28 cellular contexts compared by ENCODE assay signal in genomic region chr16:6207124-6207523, GRCh38.
"Had no signal": no experiment of that assay in that cellular context is flagged by ENCODE, and none has a peak within 500 bp of the region (broad histone marks: within the 10 kb centered on the region; RNA-seq: fewer than 3 reads in every experiment).

No MANE protein-coding gene starts in this region.

- H3K36me3 ChIP-seq: colonic mucosa, esophagus squamous epithelium, gastrocnemius medialis, heart right ventricle, left lung, lower lobe of right lung had no signal

- H3K36me3 Mint-ChIP-seq: immature natural killer cell; naive thymus-derived CD4-positive, alpha-beta T cell had no signal

- H3K4me1 Mint-ChIP-seq: immature natural killer cell; naive thymus-derived CD4-positive, alpha-beta T cell had no signal

- H3K27me3 ChIP-seq: colonic mucosa, esophagus squamous epithelium, gastrocnemius medialis, heart right ventricle, left lung had no signal

- H3K9me3 ChIP-seq: colonic mucosa, esophagus squamous epithelium, gastrocnemius medialis, left lung, lower lobe of right lung had no signal

- DNase-seq: colonic mucosa; cortex of kidney; effector CD8-positive, alpha-beta T cell; effector memory CD8-positive, alpha-beta T cell; endodermal cell; erythroblast; esophagus squamous epithelium; foreskin fibroblast; foreskin melanocyte; gastrocnemius medialis; glutamatergic neuron; head of caudate nucleus; heart right ventricle; hippocampal formation; immature natural killer cell; left cardiac atrium; left lung; left ventricle myocardium superior; lower lobe of right lung; mesenchymal stem cell; midbrain; naive thymus-derived CD4-positive, alpha-beta T cell had no signal

- H3K27ac Mint-ChIP-seq: dendritic cell treated with granulocyte-macrophage colony-stimulating factor and Interleukin-4, amounts not matched to agents 40 ng/mL and 50 ng/mL, for 4 days; effector memory CD8-positive, alpha-beta T cell; endodermal cell; immature natural killer cell; naive thymus-derived CD4-positive, alpha-beta T cell had no signal

- H3K4me1 ChIP-seq: colonic mucosa, esophagus squamous epithelium, gastrocnemius medialis, heart right ventricle, left lung, lower lobe of right lung had no signal

- FAIRE-seq: endometrium, islet of Langerhans, keratinocyte had no signal

- H3K9me3 Mint-ChIP-seq: dendritic cell treated with granulocyte-macrophage colony-stimulating factor and Interleukin-4, amounts not matched to agents 40 ng/mL and 50 ng/mL, for 4 days had no signal

- H3K4me3 ChIP-seq: colonic mucosa, esophagus squamous epithelium, gastrocnemius medialis, heart right ventricle, left lung, lower lobe of right lung had no signal

- ATAC-seq: effector memory CD8-positive, alpha-beta T cell; esophagus mucosa; gastrocnemius medialis; heart right ventricle; left cardiac atrium; left lung; left ventricle myocardium superior; lower lobe of right lung; naive thymus-derived CD4-positive, alpha-beta T cell had no signal

- H3K27ac ChIP-seq: colonic mucosa, epithelial cell of prostate, esophagus squamous epithelium, gastrocnemius medialis, heart right ventricle, left lung, lower lobe of right lung had no signal

- H3K27me3 Mint-ChIP-seq: dendritic cell treated with granulocyte-macrophage colony-stimulating factor and Interleukin-4, amounts not matched to agents 40 ng/mL and 50 ng/mL, for 4 days; effector memory CD8-positive, alpha-beta T cell had no signal

- H3K4me3 Mint-ChIP-seq: dendritic cell treated with granulocyte-macrophage colony-stimulating factor and Interleukin-4, amounts not matched to agents 40 ng/mL and 50 ng/mL, for 4 days; effector memory CD8-positive, alpha-beta T cell; endodermal cell; immature natural killer cell; naive thymus-derived CD4-positive, alpha-beta T cell had no signal
